In genomic region chr10:77381750-77382149, GRCh38 we compare ENCODE assay signal across 28 cellular contexts.
"Had no signal": no experiment of that assay in that cellular context is flagged by ENCODE, and none has a peak within 500 bp of the region (broad histone marks: within the 10 kb centered on the region; RNA-seq: fewer than 3 reads in every experiment).

No MANE protein-coding gene starts in this region.

- H3K27me3 ChIP-seq: Peyer's patch had no signal

- ATAC-seq: PC-3, Right ventricle myocardium inferior had no signal

- DNase-seq: activated B cell treated with CpG ODN at 0.5 μM for 24 hours; activated CD4-positive, alpha-beta memory T cell treated with anti-CD3 and anti-CD28 coated beads for 36 hours; activated CD4-positive, alpha-beta T cell treated with anti-CD3 and anti-CD28 coated beads for 4 hours; activated CD4-positive, alpha-beta T cell treated with anti-CD3 and anti-CD28 coated beads, Interleukin-2, amount 50 U/mL, for 1 hour; activated CD4-positive, CD25-positive, alpha-beta regulatory T cell treated with anti-CD3 and anti-CD28 coated beads, Interleukin-2, amount 50 U/mL, for 72 hours; activated CD8-positive, alpha-beta memory T cell treated with anti-CD3 and anti-CD28 coated beads, Interleukin-2, amount 50 U/mL, for 48 hours; activated effector memory CD4-positive, alpha-beta T cell treated with Interleukin-2 at 50 U/mL for 16 hours; activated naive CD4-positive, alpha-beta T cell treated with anti-CD3 and anti-CD28 coated beads, Interleukin-2, amount 50 U/mL, for 16 hours; activated naive CD8-positive, alpha-beta T cell treated with anti-CD3 and anti-CD28 coated beads for 36 hours; activated T-cell treated with anti-CD3 and anti-CD28 coated beads, Interleukin-2, amount 50 U/mL, for 48 hours; amniotic stem cell; aorta; NCI-H1092 treated with DMSO at 0.1 percent for 48 hours; NCI-H2029; NCI-H2171 treated with DMSO at 0.1 percent for 48 hours; NCI-H2227 treated with DMSO at 0.1 percent for 48 hours; NCI-H446; NCI-H524 treated with DMSO at 0.1 percent for 48 hours; PC-3; Peyer's patch; RPMI8226; SW 1271; T-helper 1 cell; T-helper 2 cell; T-helper 9 cell had no signal

- H3K4me1 ChIP-seq: Peyer's patch had no signal

- H3K27ac ChIP-seq: cardiac muscle cell, Peyer's patch, VCaP had no signal

- H3K36me3 ChIP-seq: cardiac muscle cell, Peyer's patch had no signal

- H3K9me3 ChIP-seq: Peyer's patch had no signal

- H3K4me3 ChIP-seq: cardiac muscle cell, Peyer's patch had no signal
